In the genomic region with DNA sequence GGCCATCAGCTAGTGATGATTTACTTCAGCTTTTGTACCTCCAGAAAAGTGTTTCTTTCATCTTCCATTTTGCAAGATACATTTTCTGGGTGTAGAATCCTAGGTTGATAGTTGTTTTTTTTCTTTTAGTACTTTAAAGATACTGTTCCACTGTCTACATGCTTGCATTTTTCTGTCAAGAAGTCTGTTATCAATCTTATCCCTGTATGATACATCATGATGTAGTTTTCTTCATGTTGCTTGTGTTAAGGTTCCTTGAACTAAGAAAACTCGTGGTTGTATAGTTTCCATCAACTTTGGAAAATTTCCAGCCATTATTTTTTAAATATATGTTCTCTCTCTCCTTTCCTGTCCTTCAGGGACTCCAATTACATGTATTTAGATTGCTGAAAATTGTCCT, we compare ENCODE assay signal across 38 cellular contexts. TPM values are rescaled to one million over a fixed set of nuclear protein-coding genes. Genes with fewer than 3 reads are reported as not detected.
"Had no signal": no experiment of that assay in that cellular context is flagged by ENCODE, and none has a peak within 500 bp of the region (broad histone marks: within the 10 kb centered on the region; RNA-seq: fewer than 3 reads in every experiment).

No MANE protein-coding gene starts in this region.

- H3K27me3 Mint-ChIP-seq: activated naive CD4-positive, alpha-beta T cell treated with anti-CD3 and anti-CD28 coated beads, Interleukin-2, amount 50 U/mL, for 24 hours; activated T-cell treated with anti-CD3 and anti-CD28 coated beads, Interleukin-2, amount 50 U/mL, for 24 hours had no signal

- DNase-seq: activated CD4-positive, alpha-beta memory T cell treated with anti-CD3 and anti-CD28 coated beads, Interleukin-2, amount 10 ng/mL, durations not matched to agents 7 days and 5 days; activated CD4-positive, alpha-beta T cell treated with anti-CD3 and anti-CD28 coated beads for 1 hour; activated CD4-positive, alpha-beta T cell treated with anti-CD3 and anti-CD28 coated beads for 36 hours; activated CD4-positive, alpha-beta T cell treated with anti-CD3 and anti-CD28 coated beads for 48 hours; activated CD4-positive, alpha-beta T cell treated with anti-CD3 and anti-CD28 coated beads, Interleukin-2, amount 10 ng/mL, durations not matched to agents 7 days and 5 days; activated CD4-positive, alpha-beta T cell treated with anti-CD3 and anti-CD28 coated beads, Interleukin-2, amount 50 U/mL, for 48 hours; activated CD4-positive, CD25-positive, alpha-beta regulatory T cell; activated CD8-positive, alpha-beta memory T cell treated with anti-CD3 and anti-CD28 coated beads for 24 hours; activated CD8-positive, alpha-beta memory T cell treated with anti-CD3 and anti-CD28 coated beads, Interleukin-2, amount 10 ng/mL, durations not matched to agents 7 days and 5 days; activated CD8-positive, alpha-beta memory T cell treated with anti-CD3 and anti-CD28 coated beads, Interleukin-2, amount 50 U/mL, for 48 hours; activated CD8-positive, alpha-beta T cell treated with anti-CD3 and anti-CD28 coated beads, Interleukin-2, amount 10 ng/mL, durations not matched to agents 7 days and 5 days; activated effector memory CD4-positive, alpha-beta T cell treated with Interleukin-2 at 50 U/mL for 16 hours; activated gamma-delta T cell; activated naive CD4-positive, alpha-beta T cell treated with anti-CD3 and anti-CD28 coated beads, Interleukin-2, amount 10 ng/mL, durations not matched to agents 7 days and 5 days; activated naive CD4-positive, alpha-beta T cell treated with Interleukin-2 at 50 U/mL for 16 hours; activated naive CD8-positive, alpha-beta T cell treated with anti-CD3 and anti-CD28 coated beads, Interleukin-2, amount 10 ng/mL, durations not matched to agents 7 days and 5 days; activated naive CD8-positive, alpha-beta T cell treated with anti-CD3 and anti-CD28 coated beads, Interleukin-2, amount 50 U/mL, for 24 hours; activated T-cell treated with anti-CD3 and anti-CD28 coated beads, Interleukin-2, amount 50 U/mL, for 24 hours; activated T-cell treated with anti-CD3 and anti-CD28 coated beads, Interleukin-2, amount 50 U/mL, for 48 hours; amygdala; anterior cingulate cortex; central memory CD4-positive, alpha-beta T cell; T-helper 1 cell; T-helper 2 cell; T-helper 9 cell had no signal

- H3K4me1 Mint-ChIP-seq: activated CD4-positive, alpha-beta memory T cell treated with anti-CD3 and anti-CD28 coated beads, Interleukin-2, amount 10 ng/mL, durations not matched to agents 7 days and 5 days; activated CD4-positive, alpha-beta T cell treated with anti-CD3 and anti-CD28 coated beads for 36 hours; activated CD4-positive, alpha-beta T cell treated with anti-CD3 and anti-CD28 coated beads, Interleukin-2, amount 10 ng/mL, durations not matched to agents 7 days and 5 days; activated CD8-positive, alpha-beta memory T cell treated with anti-CD3 and anti-CD28 coated beads, Interleukin-2, amount 10 ng/mL, durations not matched to agents 7 days and 5 days; activated naive CD4-positive, alpha-beta T cell treated with anti-CD3 and anti-CD28 coated beads, Interleukin-2, amount 10 ng/mL, durations not matched to agents 7 days and 5 days; activated naive CD4-positive, alpha-beta T cell treated with anti-CD3 and anti-CD28 coated beads, Interleukin-2, amount 50 U/mL, for 24 hours; activated naive CD8-positive, alpha-beta T cell treated with anti-CD3 and anti-CD28 coated beads, Interleukin-2, amount 10 ng/mL, durations not matched to agents 7 days and 5 days; activated naive CD8-positive, alpha-beta T cell treated with anti-CD3 and anti-CD28 coated beads, Interleukin-2, amount 50 U/mL, for 24 hours; brain had no signal

- H3K36me3 Mint-ChIP-seq: activated CD8-positive, alpha-beta memory T cell treated with anti-CD3 and anti-CD28 coated beads, Interleukin-2, amount 10 ng/mL, durations not matched to agents 7 days and 5 days; activated naive CD4-positive, alpha-beta T cell treated with anti-CD3 and anti-CD28 coated beads, Interleukin-2, amount 10 ng/mL, durations not matched to agents 7 days and 5 days; activated naive CD4-positive, alpha-beta T cell treated with anti-CD3 and anti-CD28 coated beads, Interleukin-2, amount 50 U/mL, for 24 hours; activated naive CD8-positive, alpha-beta T cell; activated naive CD8-positive, alpha-beta T cell treated with anti-CD3 and anti-CD28 coated beads, Interleukin-2, amount 10 ng/mL, durations not matched to agents 7 days and 5 days; brain had no signal

- H3K36me3 ChIP-seq: ascending aorta had no signal

- H3K4me1 ChIP-seq: ascending aorta had no signal

- H3K9me3 ChIP-seq: ascending aorta had no signal

- H3K4me3 Mint-ChIP-seq: activated CD4-positive, alpha-beta memory T cell treated with anti-CD3 and anti-CD28 coated beads, Interleukin-2, amount 10 ng/mL, durations not matched to agents 7 days and 5 days; activated CD4-positive, alpha-beta T cell treated with anti-CD3 and anti-CD28 coated beads for 36 hours; activated CD4-positive, alpha-beta T cell treated with anti-CD3 and anti-CD28 coated beads, Interleukin-2, amount 10 ng/mL, durations not matched to agents 7 days and 5 days; activated CD8-positive, alpha-beta memory T cell treated with anti-CD3 and anti-CD28 coated beads, Interleukin-2, amount 10 ng/mL, durations not matched to agents 7 days and 5 days; activated CD8-positive, alpha-beta T cell treated with anti-CD3 and anti-CD28 coated beads, Interleukin-2, amount 10 ng/mL, durations not matched to agents 7 days and 5 days; activated naive CD4-positive, alpha-beta T cell treated with anti-CD3 and anti-CD28 coated beads, Interleukin-2, amount 10 ng/mL, durations not matched to agents 7 days and 5 days; activated naive CD4-positive, alpha-beta T cell treated with anti-CD3 and anti-CD28 coated beads, Interleukin-2, amount 50 U/mL, for 24 hours; activated naive CD8-positive, alpha-beta T cell; activated naive CD8-positive, alpha-beta T cell treated with anti-CD3 and anti-CD28 coated beads, Interleukin-2, amount 10 ng/mL, durations not matched to agents 7 days and 5 days; activated naive CD8-positive, alpha-beta T cell treated with anti-CD3 and anti-CD28 coated beads, Interleukin-2, amount 50 U/mL, for 24 hours; activated T-cell treated with anti-CD3 and anti-CD28 coated beads, Interleukin-2, amount 50 U/mL, for 24 hours; brain; T-helper 1 cell treated with Interleukin-12 subunit alpha and Interleukin-12 subunit beta and Interleukin-4 antibody, amounts not matched to agents 30 μg/mL and 1 μg/mL, for 36 hours; T-helper 2 cell treated with Interferon-gamma antibody and Interleukin-4, amounts not matched to agents 5 μg/mL and 100 μg/mL, for 36 hours had no signal

- H3K9me3 Mint-ChIP-seq: activated CD4-positive, alpha-beta memory T cell treated with anti-CD3 and anti-CD28 coated beads, Interleukin-2, amount 10 ng/mL, durations not matched to agents 7 days and 5 days; activated CD4-positive, alpha-beta T cell treated with anti-CD3 and anti-CD28 coated beads, Interleukin-2, amount 10 ng/mL, durations not matched to agents 7 days and 5 days; activated naive CD4-positive, alpha-beta T cell treated with anti-CD3 and anti-CD28 coated beads, Interleukin-2, amount 10 ng/mL, durations not matched to agents 7 days and 5 days; activated naive CD4-positive, alpha-beta T cell treated with anti-CD3 and anti-CD28 coated beads, Interleukin-2, amount 50 U/mL, for 24 hours; activated naive CD8-positive, alpha-beta T cell treated with anti-CD3 and anti-CD28 coated beads, Interleukin-2, amount 10 ng/mL, durations not matched to agents 7 days and 5 days; activated naive CD8-positive, alpha-beta T cell treated with anti-CD3 and anti-CD28 coated beads, Interleukin-2, amount 50 U/mL, for 24 hours; activated T-cell treated with anti-CD3 and anti-CD28 coated beads, Interleukin-2, amount 50 U/mL, for 24 hours; activated T-helper 2 cell treated with anti-CD3 and anti-CD28 coated beads, Interferon-gamma antibody, Interleukin-2, Interleukin-4, amounts not matched to agents 10 μg/mL and 5 μg/mL and 100 μg/mL, durations not matched to agents 14 hours and 24 hours and 36 hours; T-helper 1 cell treated with Interleukin-12 subunit alpha and Interleukin-12 subunit beta and Interleukin-4 antibody, amounts not matched to agents 30 μg/mL and 1 μg/mL, for 36 hours; T-helper 2 cell treated with Interferon-gamma antibody and Interleukin-4, amounts not matched to agents 5 μg/mL and 100 μg/mL, for 36 hours had no signal

- FAIRE-seq: TTC549 had no signal

- H3K27ac Mint-ChIP-seq: activated CD4-positive, alpha-beta memory T cell treated with anti-CD3 and anti-CD28 coated beads, Interleukin-2, amount 10 ng/mL, durations not matched to agents 7 days and 5 days; activated CD4-positive, alpha-beta T cell treated with anti-CD3 and anti-CD28 coated beads for 36 hours; activated CD4-positive, alpha-beta T cell treated with anti-CD3 and anti-CD28 coated beads, Interleukin-2, amount 10 ng/mL, durations not matched to agents 7 days and 5 days; activated CD8-positive, alpha-beta memory T cell treated with anti-CD3 and anti-CD28 coated beads, Interleukin-2, amount 10 ng/mL, durations not matched to agents 7 days and 5 days; activated CD8-positive, alpha-beta T cell treated with anti-CD3 and anti-CD28 coated beads, Interleukin-2, amount 10 ng/mL, durations not matched to agents 7 days and 5 days; activated naive CD4-positive, alpha-beta T cell treated with anti-CD3 and anti-CD28 coated beads, Interleukin-2, amount 10 ng/mL, durations not matched to agents 7 days and 5 days; activated naive CD4-positive, alpha-beta T cell treated with anti-CD3 and anti-CD28 coated beads, Interleukin-2, amount 50 U/mL, for 24 hours; activated naive CD8-positive, alpha-beta T cell; activated naive CD8-positive, alpha-beta T cell treated with anti-CD3 and anti-CD28 coated beads, Interleukin-2, amount 10 ng/mL, durations not matched to agents 7 days and 5 days; activated naive CD8-positive, alpha-beta T cell treated with anti-CD3 and anti-CD28 coated beads, Interleukin-2, amount 50 U/mL, for 24 hours; activated T-cell treated with anti-CD3 and anti-CD28 coated beads, Interleukin-2, amount 50 U/mL, for 24 hours; activated T-helper 2 cell treated with anti-CD3 and anti-CD28 coated beads, Interferon-gamma antibody, Interleukin-2, Interleukin-4, amounts not matched to agents 10 μg/mL and 5 μg/mL and 100 μg/mL, durations not matched to agents 14 hours and 24 hours and 36 hours; brain; T-helper 1 cell treated with Interleukin-12 subunit alpha and Interleukin-12 subunit beta and Interleukin-4 antibody, amounts not matched to agents 30 μg/mL and 1 μg/mL, for 36 hours; T-helper 2 cell treated with Interferon-gamma antibody and Interleukin-4, amounts not matched to agents 5 μg/mL and 100 μg/mL, for 36 hours had no signal

- ATAC-seq: activated CD4-positive, alpha-beta T cell treated with anti-CD3 and anti-CD28 coated beads for 36 hours; activated CD4-positive, CD25-positive, alpha-beta regulatory T cell treated with anti-CD3 and anti-CD28 coated beads, Interleukin-2, amount 50 U/mL, for 24 hours; activated CD8-positive, alpha-beta memory T cell treated with anti-CD3 and anti-CD28 coated beads, Interleukin-2, amount 10 ng/mL, durations not matched to agents 7 days and 5 days; activated CD8-positive, alpha-beta T cell treated with anti-CD3 and anti-CD28 coated beads, Interleukin-2, amount 10 ng/mL, durations not matched to agents 7 days and 5 days; activated naive CD8-positive, alpha-beta T cell treated with anti-CD3 and anti-CD28 coated beads, Interleukin-2, amount 50 U/mL, for 24 hours had no signal

- H3K27me3 ChIP-seq: ascending aorta had no signal

- H3K27ac ChIP-seq: ascending aorta, VCaP had no signal

- H3K4me3 ChIP-seq: ascending aorta had no signal

RNA-seq across cellular contexts. Expression of a gene that starts 40.9 kb away (rescaled TPM):
- total RNA-seq: ascending aorta, cardiac septum had no signal

RNA-seq across cellular contexts. Expression of a gene that starts 59.5 kb away (rescaled TPM):
- total RNA-seq: activated CD4-positive, alpha-beta memory T cell treated with anti-CD3 and anti-CD28 coated beads, Interleukin-2, amount 10 ng/mL, durations not matched to agents 7 days and 5 days; activated CD4-positive, alpha-beta T cell treated with anti-CD3 and anti-CD28 coated beads for 36 hours; activated CD4-positive, alpha-beta T cell treated with anti-CD3 and anti-CD28 coated beads, Interleukin-2, amount 10 ng/mL, durations not matched to agents 7 days and 5 days; activated CD8-positive, alpha-beta memory T cell treated with anti-CD3 and anti-CD28 coated beads, Interleukin-2, amount 10 ng/mL, durations not matched to agents 7 days and 5 days; activated CD8-positive, alpha-beta T cell treated with anti-CD3 and anti-CD28 coated beads, Interleukin-2, amount 10 ng/mL, durations not matched to agents 7 days and 5 days; activated naive CD8-positive, alpha-beta T cell treated with anti-CD3 and anti-CD28 coated beads, Interleukin-2, amount 10 ng/mL, durations not matched to agents 7 days and 5 days; activated T-helper 2 cell treated with anti-CD3 and anti-CD28 coated beads, Interferon-gamma antibody, Interleukin-2, Interleukin-4, amounts not matched to agents 10 μg/mL and 5 μg/mL and 100 μg/mL, durations not matched to agents 14 hours and 24 hours and 36 hours; ascending aorta; cardiac septum; cerebellum had no signal
- polyA plus RNA-seq: adipose tissue had no signal
